27 cellular contexts compared by ENCODE assay signal in genomic region chr6:31020057-31020456, GRCh38. TPM values are rescaled to one million over a fixed set of nuclear protein-coding genes. Genes with fewer than 3 reads are reported as not detected.
DNase-seq lines count a peak whose midpoint lies in the region; FAIRE-seq and TF ChIP-seq lines count a peak whose summit lies in the region.
"Had no signal": no experiment of that assay in that cellular context is flagged by ENCODE, and none has a peak within 500 bp of the region (broad histone marks: within the 10 kb centered on the region; RNA-seq: fewer than 3 reads in every experiment).

No MANE protein-coding gene starts in this region.

- H3K9me2 ChIP-seq in OCI-LY7 (ENCODE audit: insufficient read depth, low read length): no peaks in the 10 kb centered on the region

- H2AFZ ChIP-seq in OCI-LY7 (ENCODE audit: low read length) (no peak overlapping the region), H1 (ENCODE audit: low read length) (no peak overlapping the region), keratinocyte (ENCODE audit: control insufficient read depth, low read length) (no peak overlapping the region)

- H2BK15ac ChIP-seq in H1 (ENCODE audit: low read length): no peak overlapping the region

- DNase-seq in OCI-LY7 (ENCODE audit: low spot score): no peak
- no peak for DNase-seq in H1 (ENCODE audit: low read depth in 1 of 2, low spot score in 2 of 2)
- no peak for DNase-seq in keratinocyte (ENCODE audit: low read depth, low spot score)
- DNase-seq in caudate nucleus (lab: John Stamatoyannopoulos, UW): no peak
- no peak for DNase-seq in SKM-1 (lab: John Stamatoyannopoulos, UW; ENCODE audit: unreplicated experiment)
- DNase-seq in kidney glomerular epithelial cell (lab: John Stamatoyannopoulos, UW): no peak
- no peak for DNase-seq in NCI-H2171 treated with DMSO at 0.1 percent for 48 hours (lab: John Stamatoyannopoulos, UW)
- DNase-seq: AML-193; C1 segment of cervical spinal cord; CD8-positive, alpha-beta memory T cell; EL; HFFc6; KG1; NCI-H1092; NCI-H1436; NCI-H187 treated with DMSO at 0.1 percent for 48 hours; NCI-H524 treated with DMSO at 0.1 percent for 48 hours; NCI-H82; RPMI8226; SHP77 had no signal

- no peak for TF ChIP-seq POLR2A in H1 (IDR thresholded peaks at IDR 0.05; ENCODE audit: control extremely low read depth in 1 of 2, low read depth in 2 of 2, low read length in 2 of 2)

- no peak overlapping the region for H2BK5ac ChIP-seq in H1 (ENCODE audit: low read depth, low read length)

- no peak for TF ChIP-seq EP300 in H1 (IDR thresholded peaks at IDR 0.05; ENCODE audit: borderline replicate concordance in 1 of 2, low read depth in 2 of 2, low read length in 2 of 2)

- no peak for FAIRE-seq in H1 (lab: Jason Lieb, UNC)
- FAIRE-seq in keratinocyte (lab: Jason Lieb, UNC): no peak
- FAIRE-seq: HepG2 had no signal

- H3K9me3 ChIP-seq in OCI-LY7 (ENCODE audit: low read length): peaks cover 8% of the 10 kb centered on the region; the same call in 1 of the 2 replicates
- H3K9me3 ChIP-seq in H1 (ENCODE audit: insufficient read depth in 2 of 2, low read depth in 1 of 2, low read length in 1 of 2): peaks cover 6 to 11% of the 10 kb centered on the region in 2 experiments; a peak in 2 of 4 replicates
- H3K9me3 ChIP-seq in keratinocyte (ENCODE audit: control insufficient read depth, low read depth, low read length): no peaks in the 10 kb centered on the region

- no peak overlapping the region for H2BK120ac ChIP-seq in H1 (replicated peaks; ENCODE audit: low read depth, low read length)

- no peak overlapping the region for H2BK20ac ChIP-seq in H1 (ENCODE audit: low read length)

- H3K4me2 ChIP-seq in OCI-LY7 (ENCODE audit: low read length) (peak overlapping the region; percentile 34; the same call in 1 of the 2 replicates), H1 (ENCODE audit: insufficient read depth in 1 of 2, low read depth in 2 of 2, low read length in 2 of 2) (peak overlapping the region; percentile 38 to 54; a peak in 3 of 4 replicates), keratinocyte (ENCODE audit: control insufficient read depth, extremely low read depth, insufficient read depth, low read depth, low read length) (peak overlapping the region; percentile 22)

- peaks cover 9% of the 10 kb centered on the region for H3K4me1 ChIP-seq in OCI-LY7 (ENCODE audit: insufficient read depth, low read length, poor library complexity, severe bottlenecking)
- H3K4me1 ChIP-seq in H1 (replicated peaks in 1 of 4; ENCODE audit: control insufficient read depth in 3 of 4, insufficient read depth in 4 of 4, low read length in 3 of 4): no peaks in the 10 kb centered on the region; a peak in 1 of 7 replicates
- H3K4me1 ChIP-seq in keratinocyte (ENCODE audit: control insufficient read depth, extremely low read depth, insufficient read depth, low read length): no peaks in the 10 kb centered on the region

- TF ChIP-seq CTCF in C4-2B (conservative IDR thresholded peaks at IDR 0.05) (no peak), OCI-LY7 (conservative IDR thresholded peaks at IDR 0.05; ENCODE audit: low read length) (no peak), H1 (IDR thresholded peaks at IDR 0.05; ENCODE audit: control extremely low read depth in 1 of 3, insufficient read depth in 1 of 3, low read depth in 1 of 3, low read length in 3 of 3) (no peak), keratinocyte (optimal IDR thresholded peaks at IDR 0.05 in 1 of 3, IDR thresholded peaks at IDR 0.05 in 1 of 3, conservative IDR thresholded peaks at IDR 0.05 in 1 of 3; ENCODE audit: extremely low read depth in 1 of 3, insufficient read depth in 2 of 3, low read length in 3 of 3) (no peak)

- H3K79me2 ChIP-seq in OCI-LY7 (ENCODE audit: insufficient read depth, low read depth, low read length): no peaks in the 10 kb centered on the region
- H3K79me2 ChIP-seq in H1 (ENCODE audit: control insufficient read depth in 1 of 2, insufficient read depth in 2 of 2, low read length in 2 of 2): no peaks in the 10 kb centered on the region
- no peaks in the 10 kb centered on the region for H3K79me2 ChIP-seq in keratinocyte (ENCODE audit: control insufficient read depth, insufficient read depth, low read length)

- intact Hi-C loops in OCI-LY7 (cut with micrococcal nuclease; ENCODE audit: unreplicated experiment): no loop called here

- no peak overlapping the region for H3K4ac ChIP-seq in H1 (replicated peaks; ENCODE audit: insufficient read length, low read depth, low read length)

- H3K4me3 ChIP-seq in OCI-LY7 (ENCODE audit: low read depth, low read length, poor library complexity, severe bottlenecking) (no peak overlapping the region), H1 (ENCODE audit: extremely low read depth in 1 of 4, insufficient read depth in 2 of 4, low read depth in 3 of 4, low read length in 4 of 4) (peak overlapping the region in 1 of 4 experiments; percentile 36; a peak in 2 of 8 replicates), keratinocyte (ENCODE audit: control insufficient read depth in 2 of 3, extremely low read depth in 1 of 3, insufficient read depth in 2 of 3, low read depth in 1 of 3, low read length in 3 of 3) (no peak overlapping the region)

- WGBS in H1 (ENCODE audit: extremely low coverage in 1 of 2, insufficient coverage in 1 of 2, insufficient read length in 1 of 2, insufficient replicate concordance in 2 of 2, low coverage in 1 of 2, low lambda C conversion rate in 2 of 2, missing lambda C conversion rate in 1 of 2), 2 experiments: 61% methylated on average over 2 of the region's 2 CpGs; no CpG with 5 or more reads in 1 of the 2 experiments

- H2BK12ac ChIP-seq in H1 (ENCODE audit: low read depth, low read length): no peak overlapping the region

- no peak overlapping the region for H3K18ac ChIP-seq in H1 (ENCODE audit: extremely low read depth, low read length)

- H3K36me3 ChIP-seq in OCI-LY7 (ENCODE audit: insufficient read depth, low read length) (no peaks in the 10 kb centered on the region), H1 (ENCODE audit: control insufficient read depth in 2 of 4, insufficient read depth in 4 of 4, low read length in 3 of 4) (peaks cover 0 to 5% (median 0%) of the 10 kb centered on the region in 4 experiments; a peak in 1 of 8 replicates), keratinocyte (ENCODE audit: control insufficient read depth in 2 of 2, extremely low read depth in 1 of 2, insufficient read depth in 2 of 2, low read length in 2 of 2) (no peaks in the 10 kb centered on the region)

- H4K20me1 ChIP-seq in OCI-LY7 (ENCODE audit: insufficient read depth, low read length) (no peaks in the 10 kb centered on the region), H1 (replicated peaks in 1 of 2; ENCODE audit: control insufficient read depth in 1 of 2, insufficient read depth in 2 of 2, low read length in 2 of 2) (no peaks in the 10 kb centered on the region), keratinocyte (ENCODE audit: control insufficient read depth, extremely low read depth, insufficient read depth, low read length) (no peaks in the 10 kb centered on the region)

- dilution Hi-C loops in keratinocyte (cut with MboI; ENCODE audit: extremely low pct_ligation_motif_present, low sequenced_read_pairs): no loop called here

- POLR2A ChIA-PET in OCI-LY7 (lab: Charles Lee) (interaction anchor here (0.8 kb wide), 1 partner anchor 62 kb away, joined by 3 read pairs; no protein-coding TSS in a partner anchor), H1 (lab: Charles Lee; ENCODE audit: partially characterized antibody) (interaction anchor here (1.1 to 1.8 kb wide), 3 partner anchors 14 to 38 kb away, joined by 3 to 4 read pairs (median 3); no protein-coding TSS in a partner anchor)

- H3K27ac ChIP-seq in C4-2B: peak overlapping the region; percentile 49; the same call in 1 of the 2 replicates
- no peak overlapping the region for H3K27ac ChIP-seq in OCI-LY7 (ENCODE audit: low read depth, low read length, poor library complexity, severe bottlenecking)
- H3K27ac ChIP-seq in H1 (ENCODE audit: low read depth, low read length): no peak overlapping the region
- H3K27ac ChIP-seq in keratinocyte (ENCODE audit: control insufficient read depth, insufficient read depth, low read length): no peak overlapping the region
- no peak overlapping the region for H3K27ac ChIP-seq in caudate nucleus (ENCODE audit: low read depth, low read length)
- H3K27ac ChIP-seq: HL-60 had no signal

- no peaks in the 10 kb centered on the region for H3K79me1 ChIP-seq in H1 (ENCODE audit: low read depth, low read length)

- H4K5ac ChIP-seq in H1 (ENCODE audit: insufficient read length, low read depth, low read length): no peak overlapping the region

- CTCF ChIA-PET in OCI-LY7 (lab: Charles Lee; ENCODE audit: unreplicated experiment) (no interaction called here), H1 (lab: Charles Lee; ENCODE audit: partially characterized antibody) (interaction anchor here (0.8 to 1.6 kb wide), 5 partner anchors 18 to 64 kb away, joined by 3 to 6 read pairs (median 4); no protein-coding TSS in a partner anchor)

- H4K91ac ChIP-seq in H1 (replicated peaks; ENCODE audit: insufficient read length, low read length): no peak overlapping the region

- TF ChIP-seq RAD21 in H1 (IDR thresholded peaks at IDR 0.05 in 1 of 2, conservative IDR thresholded peaks at IDR 0.05 in 1 of 2; ENCODE audit: low read depth in 2 of 2, low read length in 2 of 2): no peak

- no peak overlapping the region for H3K9ac ChIP-seq in H1 (replicated peaks in 1 of 4; ENCODE audit: extremely low read depth in 1 of 4, low read depth in 3 of 4, low read length in 3 of 4)
- no peak overlapping the region for H3K9ac ChIP-seq in keratinocyte (ENCODE audit: control insufficient read depth, extremely low read depth, insufficient read depth, low read length)

- no peak overlapping the region for H3K56ac ChIP-seq in H1 (replicated peaks; ENCODE audit: insufficient read length, low read depth, low read length)

- H3K14ac ChIP-seq in H1 (ENCODE audit: insufficient read length): no peak overlapping the region

- H3K23ac ChIP-seq in H1 (ENCODE audit: insufficient read length): no peak overlapping the region

- BruUV-seq in OCI-LY7 (replicated peaks; lab: Mats Ljungman, UMichigan): no TSS peak

- no peak overlapping the region for H4K8ac ChIP-seq in H1 (ENCODE audit: extremely low read depth, insufficient read depth, low read length)

- H3K9me1 ChIP-seq in keratinocyte (ENCODE audit: control insufficient read depth, extremely low read depth, insufficient read depth, low read length): no peaks in the 10 kb centered on the region

- H3K27me3 ChIP-seq in H1 (replicated peaks in 1 of 4; ENCODE audit: control insufficient read depth in 3 of 4, extremely low read depth in 1 of 4, insufficient read depth in 3 of 4, low read length in 3 of 4) (no peaks in the 10 kb centered on the region; a peak in 1 of 7 replicates), keratinocyte (ENCODE audit: control insufficient read depth, extremely low read depth, insufficient read depth, low read length) (peaks cover 3% of the 10 kb centered on the region)

- no peak overlapping the region for H2AK5ac ChIP-seq in H1 (ENCODE audit: low read depth, low read length)

- no peaks in the 10 kb centered on the region for H3K23me2 ChIP-seq in H1 (ENCODE audit: low read depth, low read length)

RNA-seq across cellular contexts. Expression of gene MUC22, which starts 9.8 kb away (rescaled TPM):
- total RNA-seq in OCI-LY7 (2014; rRNA removed; shearing (Covaris generic)): not detected in 2 replicates
- total RNA-seq in OCI-LY7 (2022): not detected in 2 replicates
- total RNA-seq in H1 (2021; fragmentation: NEBNext Ultra II Directional; extraction: Animal tissue kit (Norgen Biotek cat#: 25700)): not detected in 2 replicates
- polyA plus RNA-seq in H1 (2011; rRNA removed) (0.02 TPM in 1 of 2 replicates, not detected in the other), keratinocyte (not detected in 3 replicates)
- not detected for polyA plus RNA-seq in H1 (2011; cell fraction: cytosol; rRNA removed)
- polyA plus RNA-seq in H1 (2011; cell fraction: nucleus; rRNA removed): 0.03 TPM
- polyA plus RNA-seq in H1 (2012, experiment 1 of 2): not detected in 4 replicates
- polyA plus RNA-seq in H1 (2012, experiment 2 of 2): not detected
- polyA plus RNA-seq in H1 (2013, experiment 1 of 2): not detected
- polyA plus RNA-seq in H1 (2013, experiment 2 of 2): not detected
- not detected in 2 replicates for polyA minus RNA-seq in H1 (2011; rRNA and poly(A)+ RNA removed)
- not detected for polyA minus RNA-seq in H1 (2011; cell fraction: cytosol; rRNA and poly(A)+ RNA removed)
- 0.10 TPM for polyA minus RNA-seq in H1 (2011; cell fraction: nucleus; rRNA and poly(A)+ RNA removed)
- not detected for polyA plus RNA-seq in keratinocyte (2011; ENCODE audit: low read depth)
- not detected in 2 replicates for polyA plus RNA-seq in keratinocyte (2011; cell fraction: cytosol; rRNA removed)
- polyA plus RNA-seq in keratinocyte (2011; cell fraction: nucleus; rRNA removed): not detected in 2 replicates
- polyA plus RNA-seq in keratinocyte (2012; ENCODE audit: low replicate concordance): not detected in 2 replicates
- polyA minus RNA-seq in keratinocyte: not detected in 3 replicates
- not detected for polyA minus RNA-seq in keratinocyte (2011; cell fraction: cytosol; rRNA and poly(A)+ RNA removed)
- polyA minus RNA-seq in keratinocyte (2011; cell fraction: nucleus; rRNA and poly(A)+ RNA removed): not detected in 2 replicates
- total RNA-seq: CD8-positive, alpha-beta memory T cell; H9; HepG2; HFFc6; HT-29 had no signal
- polyA plus RNA-seq: AG04450; CD8-positive, alpha-beta memory T cell; HepG2 had no signal

RNA-seq across cellular contexts. Expression of gene MUC21, which starts 36.5 kb away (rescaled TPM):
- not detected in 2 replicates for total RNA-seq in OCI-LY7 (2014; rRNA removed; shearing (Covaris generic))
- total RNA-seq in OCI-LY7 (2022): not detected in 2 replicates
- not detected in 2 replicates for total RNA-seq in H1 (2021; fragmentation: NEBNext Ultra II Directional; extraction: Animal tissue kit (Norgen Biotek cat#: 25700))
- not detected in 2 replicates for polyA plus RNA-seq in H1 (2011; rRNA removed)
- 0.04 TPM for polyA plus RNA-seq in H1 (2011; cell fraction: cytosol; rRNA removed)
- 0.06 TPM for polyA plus RNA-seq in H1 (2011; cell fraction: nucleus; rRNA removed)
- not detected in 4 replicates for polyA plus RNA-seq in H1 (2012, experiment 1 of 2)
- not detected for polyA plus RNA-seq in H1 (2012, experiment 2 of 2)
- polyA plus RNA-seq in H1 (2013, experiment 1 of 2): not detected
- not detected for polyA plus RNA-seq in H1 (2013, experiment 2 of 2)
- polyA minus RNA-seq in H1 (2011; rRNA and poly(A)+ RNA removed): not detected in 2 replicates
- not detected for polyA minus RNA-seq in H1 (2011; cell fraction: cytosol; rRNA and poly(A)+ RNA removed)
- not detected for polyA minus RNA-seq in H1 (2011; cell fraction: nucleus; rRNA and poly(A)+ RNA removed)
- not detected in 3 replicates for polyA plus RNA-seq in keratinocyte
- not detected for polyA plus RNA-seq in keratinocyte (2011; ENCODE audit: low read depth)
- polyA plus RNA-seq in keratinocyte (2011; cell fraction: cytosol; rRNA removed): not detected in 2 replicates
- not detected in 2 replicates for polyA plus RNA-seq in keratinocyte (2011; cell fraction: nucleus; rRNA removed)
- polyA plus RNA-seq in keratinocyte (2012; ENCODE audit: low replicate concordance): not detected in 2 replicates
- polyA minus RNA-seq in keratinocyte: not detected in 3 replicates
- not detected for polyA minus RNA-seq in keratinocyte (2011; cell fraction: cytosol; rRNA and poly(A)+ RNA removed)
- polyA minus RNA-seq in keratinocyte (2011; cell fraction: nucleus; rRNA and poly(A)+ RNA removed): not detected in 2 replicates
- total RNA-seq: A172; CD8-positive, alpha-beta memory T cell; H9; HepG2; HFFc6; HT-29 had no signal
- polyA plus RNA-seq: AG04450; CD8-positive, alpha-beta memory T cell; HepG2 had no signal
